In genomic region chr11:70729949-70730348, GRCh38 we compare ENCODE assay signal across 25 cellular contexts.
"Had no signal": no experiment of that assay in that cellular context is flagged by ENCODE, and none has a peak within 500 bp of the region (broad histone marks: within the 10 kb centered on the region; RNA-seq: fewer than 3 reads in every experiment).

No MANE protein-coding gene starts in this region.

- FAIRE-seq: endometrium, keratinocyte, TTC549 had no signal

- ATAC-seq: activated CD8-positive, alpha-beta T cell treated with anti-CD3 and anti-CD28 coated beads for 36 hours; activated naive CD8-positive, alpha-beta T cell treated with anti-CD3 and anti-CD28 coated beads, Interleukin-2, amount 50 U/mL, for 24 hours; left lung had no signal

- H3K27me3 ChIP-seq: brain microvascular endothelial cell, right atrium auricular region, transverse colon, uterus had no signal

- H3K27ac Mint-ChIP-seq: activated CD4-positive, alpha-beta T cell treated with anti-CD3 and anti-CD28 coated beads, Interleukin-2, amount 10 ng/mL, durations not matched to agents 24 days and 14 days; activated CD8-positive, alpha-beta T cell treated with anti-CD3 and anti-CD28 coated beads for 36 hours; activated naive CD8-positive, alpha-beta T cell treated with anti-CD3 and anti-CD28 coated beads, Interleukin-2, amount 50 U/mL, for 24 hours; activated T-cell treated with anti-CD3 and anti-CD28 coated beads, Interleukin-2, amount 50 U/mL, for 24 hours; activated T-helper 2 cell treated with anti-CD3 and anti-CD28 coated beads, Interferon-gamma antibody, Interleukin-2, Interleukin-4, amounts not matched to agents 10 μg/mL and 5 μg/mL and 100 μg/mL, durations not matched to agents 14 hours and 24 hours and 36 hours; stimulated activated naive CD8-positive, alpha-beta T cell treated with anti-CD3 and anti-CD28 coated beads, Interleukin-15, Interleukin-2, amounts not matched to agents 100 ng/mL and 50 ng/mL, for 24 hours; T-helper 2 cell treated with Interferon-gamma antibody and Interleukin-4, amounts not matched to agents 5 μg/mL and 100 μg/mL, for 36 hours had no signal

- H3K4me1 Mint-ChIP-seq: activated CD4-positive, alpha-beta T cell treated with anti-CD3 and anti-CD28 coated beads, Interleukin-2, amount 10 ng/mL, durations not matched to agents 24 days and 14 days; activated naive CD4-positive, alpha-beta T cell treated with anti-CD3 and anti-CD28 coated beads, Interleukin-2, amount 10 ng/mL, durations not matched to agents 7 days and 5 days; activated naive CD8-positive, alpha-beta T cell treated with anti-CD3 and anti-CD28 coated beads, Interleukin-2, amount 50 U/mL, for 24 hours had no signal

- H3K4me1 ChIP-seq: left lung, right atrium auricular region, transverse colon, uterus had no signal

- H3K4me3 ChIP-seq: left lung, prostate gland, right atrium auricular region, suprapubic skin, transverse colon, uterus had no signal

- H3K36me3 Mint-ChIP-seq: activated naive CD4-positive, alpha-beta T cell treated with anti-CD3 and anti-CD28 coated beads, Interleukin-2, amount 10 ng/mL, durations not matched to agents 7 days and 5 days had no signal

- H3K27me3 Mint-ChIP-seq: activated CD4-positive, alpha-beta T cell treated with anti-CD3 and anti-CD28 coated beads, Interleukin-2, amount 10 ng/mL, durations not matched to agents 24 days and 14 days; activated CD8-positive, alpha-beta T cell treated with anti-CD3 and anti-CD28 coated beads for 36 hours; activated naive CD4-positive, alpha-beta T cell treated with anti-CD3 and anti-CD28 coated beads, Interleukin-2, amount 10 ng/mL, durations not matched to agents 7 days and 5 days; activated T-cell treated with anti-CD3 and anti-CD28 coated beads, Interleukin-2, amount 50 U/mL, for 24 hours; stimulated activated naive CD8-positive, alpha-beta T cell treated with anti-CD3 and anti-CD28 coated beads, Interleukin-15, Interleukin-2, amounts not matched to agents 100 ng/mL and 50 ng/mL, for 24 hours had no signal

- DNase-seq: activated CD4-positive, alpha-beta T cell treated with anti-CD3 and anti-CD28 coated beads, Interleukin-2, amount 10 ng/mL, durations not matched to agents 24 days and 14 days; activated CD4-positive, CD25-positive, alpha-beta regulatory T cell; activated CD8-positive, alpha-beta T cell treated with anti-CD3 and anti-CD28 coated beads for 36 hours; activated naive CD4-positive, alpha-beta T cell treated with anti-CD3 and anti-CD28 coated beads, Interleukin-2, amount 10 ng/mL, durations not matched to agents 7 days and 5 days; activated naive CD8-positive, alpha-beta T cell treated with anti-CD3 and anti-CD28 coated beads, Interleukin-2, amount 50 U/mL, for 24 hours; activated T-cell treated with anti-CD3 and anti-CD28 coated beads, Interleukin-2, amount 50 U/mL, for 24 hours; brain microvascular endothelial cell; cortex of kidney; erythroblast; foreskin melanocyte; glutamatergic neuron; hypothalamus; left lung; stimulated activated CD4-positive, alpha-beta T cell treated with anti-CD3 and anti-CD28 coated beads, Interleukin-2, amount 100 ng/mL, for 48 hours; transverse colon; uterus had no signal

- H3K4me3 Mint-ChIP-seq: activated CD4-positive, alpha-beta T cell treated with anti-CD3 and anti-CD28 coated beads, Interleukin-2, amount 10 ng/mL, durations not matched to agents 24 days and 14 days; activated CD8-positive, alpha-beta T cell treated with anti-CD3 and anti-CD28 coated beads for 36 hours; activated naive CD4-positive, alpha-beta T cell treated with anti-CD3 and anti-CD28 coated beads, Interleukin-2, amount 10 ng/mL, durations not matched to agents 7 days and 5 days; activated naive CD8-positive, alpha-beta T cell treated with anti-CD3 and anti-CD28 coated beads, Interleukin-2, amount 50 U/mL, for 24 hours; activated T-cell treated with anti-CD3 and anti-CD28 coated beads, Interleukin-2, amount 50 U/mL, for 24 hours; stimulated activated naive CD8-positive, alpha-beta T cell treated with anti-CD3 and anti-CD28 coated beads, Interleukin-15, Interleukin-2, amounts not matched to agents 100 ng/mL and 50 ng/mL, for 24 hours; T-helper 2 cell treated with Interferon-gamma antibody and Interleukin-4, amounts not matched to agents 5 μg/mL and 100 μg/mL, for 36 hours had no signal

- H3K36me3 ChIP-seq: brain microvascular endothelial cell, left lung, prostate gland, right atrium auricular region, suprapubic skin, transverse colon, uterus had no signal

- H3K9me3 ChIP-seq: left lung, prostate gland, right atrium auricular region, suprapubic skin, transverse colon, uterus had no signal

- H3K9me3 Mint-ChIP-seq: activated CD4-positive, alpha-beta T cell treated with anti-CD3 and anti-CD28 coated beads, Interleukin-2, amount 10 ng/mL, durations not matched to agents 24 days and 14 days; activated naive CD8-positive, alpha-beta T cell treated with anti-CD3 and anti-CD28 coated beads, Interleukin-2, amount 50 U/mL, for 24 hours; activated T-helper 2 cell treated with anti-CD3 and anti-CD28 coated beads, Interferon-gamma antibody, Interleukin-2, Interleukin-4, amounts not matched to agents 10 μg/mL and 5 μg/mL and 100 μg/mL, durations not matched to agents 14 hours and 24 hours and 36 hours; T-helper 2 cell treated with Interferon-gamma antibody and Interleukin-4, amounts not matched to agents 5 μg/mL and 100 μg/mL, for 36 hours had no signal

- H3K27ac ChIP-seq: brain microvascular endothelial cell, left lung, prostate gland, right atrium auricular region, suprapubic skin, transverse colon, uterus had no signal
